In genomic region chr19:14411161-14411560, GRCh38 we compare ENCODE assay signal across 21 cellular contexts. TPM values are rescaled to one million over a fixed set of nuclear protein-coding genes. Genes with fewer than 3 reads are reported as not detected.
DNase-seq lines count a peak whose midpoint lies in the region; ATAC-seq lines count a peak whose summit lies in the region.
"Had no signal": no experiment of that assay in that cellular context is flagged by ENCODE, and none has a peak within 500 bp of the region (broad histone marks: within the 10 kb centered on the region; RNA-seq: fewer than 3 reads in every experiment).

No MANE protein-coding gene starts in this region.

- no peaks in the 10 kb centered on the region for H3K27me3 Mint-ChIP-seq in activated naive CD4-positive, alpha-beta T cell treated with anti-CD3 and anti-CD28 coated beads, Interleukin-2, amount 50 U/mL, for 24 hours
- H3K27me3 Mint-ChIP-seq in activated CD4-positive, alpha-beta memory T cell treated with anti-CD3 and anti-CD28 coated beads, Interleukin-2, amount 10 ng/mL, durations not matched to agents 7 days and 5 days: no peaks in the 10 kb centered on the region
- H3K27me3 Mint-ChIP-seq in effector memory CD8-positive, alpha-beta T cell: no peaks in the 10 kb centered on the region
- H3K27me3 Mint-ChIP-seq in stimulated activated naive CD8-positive, alpha-beta T cell treated with anti-CD3 and anti-CD28 coated beads, Interleukin-15, amount 100 ng/mL, for 72 hours: no peaks in the 10 kb centered on the region
- H3K27me3 Mint-ChIP-seq: T-cell had no signal

- ATAC-seq in effector memory CD8-positive, alpha-beta T cell (replicated peaks): no peak
- ATAC-seq in stimulated activated naive CD8-positive, alpha-beta T cell treated with anti-CD3 and anti-CD28 coated beads, Interleukin-15, amount 100 ng/mL, for 72 hours: no peak
- no peak for ATAC-seq in GM18867 (IDR thresholded peaks at IDR 0.05; ENCODE audit: unreplicated experiment)
- no peak for ATAC-seq in HG03442 (IDR thresholded peaks at IDR 0.05; ENCODE audit: unreplicated experiment)
- ATAC-seq: left lobe of liver, Right ventricle myocardium inferior, T-cell had no signal

- no peak for DNase-seq in activated naive CD4-positive, alpha-beta T cell treated with anti-CD3 and anti-CD28 coated beads, Interleukin-2, amount 50 U/mL, for 16 hours
- DNase-seq in activated CD4-positive, alpha-beta memory T cell treated with anti-CD3 and anti-CD28 coated beads, Interleukin-2, amount 10 ng/mL, durations not matched to agents 7 days and 5 days: no peak
- DNase-seq in effector memory CD8-positive, alpha-beta T cell: peak in 1 of 3 experiments; percentile 28
- DNase-seq in stimulated activated naive CD8-positive, alpha-beta T cell treated with anti-CD3 and anti-CD28 coated beads, Interleukin-15, amount 100 ng/mL, for 72 hours: no peak
- DNase-seq in OCI-M2 (lab: John Stamatoyannopoulos, UW; ENCODE audit: unreplicated experiment): no peak
- DNase-seq: activated CD4-positive, alpha-beta T cell treated with anti-CD3 and anti-CD28 coated beads, Interleukin-2, amount 50 U/mL, for 48 hours; cerebellar nuclear complex; COR-L47; effector CD8-positive, alpha-beta T cell; HFFc6; KBM-7; NCI-H1048; NCI-H526 treated with DMSO at 0.1 percent for 48 hours; nucleus accumbens; stimulated activated CD4-positive, alpha-beta T cell treated with anti-CD3 and anti-CD28 coated beads, Interleukin-12 subunit alpha, Interleukin-12 subunit beta, amount 100 ng/mL, for 4 hours had no signal

- CTCF ChIA-PET in activated CD4-positive, alpha-beta memory T cell treated with anti-CD3 and anti-CD28 coated beads, Interleukin-2, amount 10 ng/mL, durations not matched to agents 7 days and 5 days (lab: Charles Lee): interaction anchor here (1.3 to 1.5 kb wide), 2 partner anchors 49 to 274 kb away, joined by 4 to 5 read pairs; partner anchors contain the start of gene ASF1B

- H3K36me3 Mint-ChIP-seq in activated naive CD4-positive, alpha-beta T cell treated with anti-CD3 and anti-CD28 coated beads, Interleukin-2, amount 50 U/mL, for 24 hours: peaks cover 27% of the 10 kb centered on the region
- H3K36me3 Mint-ChIP-seq in activated CD4-positive, alpha-beta memory T cell treated with anti-CD3 and anti-CD28 coated beads, Interleukin-2, amount 10 ng/mL, durations not matched to agents 7 days and 5 days (ENCODE audit: low read depth): peaks cover 87% of the 10 kb centered on the region
- peaks cover 100% of the 10 kb centered on the region for H3K36me3 Mint-ChIP-seq in effector memory CD8-positive, alpha-beta T cell (ENCODE audit: insufficient read depth)

- POLR2A ChIA-PET in activated CD4-positive, alpha-beta memory T cell treated with anti-CD3 and anti-CD28 coated beads, Interleukin-2, amount 10 ng/mL, durations not matched to agents 7 days and 5 days (lab: Charles Lee): interaction anchor here (1.0 to 17.7 kb wide), 10 partner anchors 10 to 380 kb away, joined by 3 to 218 read pairs (median 6); partner anchors contain the start of genes ADGRE5, ASF1B and IL27RA

- no peaks in the 10 kb centered on the region for H3K9me3 Mint-ChIP-seq in activated naive CD4-positive, alpha-beta T cell treated with anti-CD3 and anti-CD28 coated beads, Interleukin-2, amount 50 U/mL, for 24 hours
- H3K9me3 Mint-ChIP-seq in activated CD4-positive, alpha-beta memory T cell treated with anti-CD3 and anti-CD28 coated beads, Interleukin-2, amount 10 ng/mL, durations not matched to agents 7 days and 5 days: no peaks in the 10 kb centered on the region
- H3K9me3 Mint-ChIP-seq in effector memory CD8-positive, alpha-beta T cell: no peaks in the 10 kb centered on the region
- H3K9me3 Mint-ChIP-seq in stimulated activated naive CD8-positive, alpha-beta T cell treated with anti-CD3 and anti-CD28 coated beads, Interleukin-15, amount 100 ng/mL, for 72 hours: no peaks in the 10 kb centered on the region
- H3K9me3 Mint-ChIP-seq: T-cell had no signal

- peak overlapping the region; percentile 80 for H3K27ac Mint-ChIP-seq in activated naive CD4-positive, alpha-beta T cell treated with anti-CD3 and anti-CD28 coated beads, Interleukin-2, amount 50 U/mL, for 24 hours
- H3K27ac Mint-ChIP-seq in activated CD4-positive, alpha-beta memory T cell treated with anti-CD3 and anti-CD28 coated beads, Interleukin-2, amount 10 ng/mL, durations not matched to agents 7 days and 5 days: peak overlapping the region; percentile 90
- peak overlapping the region; percentile 94 to 98 for H3K27ac Mint-ChIP-seq in effector memory CD8-positive, alpha-beta T cell
- peak overlapping the region; percentile 46 to 97 for H3K27ac Mint-ChIP-seq in stimulated activated naive CD8-positive, alpha-beta T cell treated with anti-CD3 and anti-CD28 coated beads, Interleukin-15, amount 100 ng/mL, for 72 hours

- H3K4me3 Mint-ChIP-seq in activated naive CD4-positive, alpha-beta T cell treated with anti-CD3 and anti-CD28 coated beads, Interleukin-2, amount 50 U/mL, for 24 hours: no peak overlapping the region
- H3K4me3 Mint-ChIP-seq in activated CD4-positive, alpha-beta memory T cell treated with anti-CD3 and anti-CD28 coated beads, Interleukin-2, amount 10 ng/mL, durations not matched to agents 7 days and 5 days: no peak overlapping the region
- peak overlapping the region; percentile 54 to 82 for H3K4me3 Mint-ChIP-seq in effector memory CD8-positive, alpha-beta T cell
- H3K4me3 Mint-ChIP-seq in stimulated activated naive CD8-positive, alpha-beta T cell treated with anti-CD3 and anti-CD28 coated beads, Interleukin-15, amount 100 ng/mL, for 72 hours: peak overlapping the region in 1 of 2 donors; percentile 55
- H3K4me3 Mint-ChIP-seq: HFFc6 had no signal

- H3K4me1 Mint-ChIP-seq in activated naive CD4-positive, alpha-beta T cell treated with anti-CD3 and anti-CD28 coated beads, Interleukin-2, amount 50 U/mL, for 24 hours: peaks cover 36% of the 10 kb centered on the region
- H3K4me1 Mint-ChIP-seq in activated CD4-positive, alpha-beta memory T cell treated with anti-CD3 and anti-CD28 coated beads, Interleukin-2, amount 10 ng/mL, durations not matched to agents 7 days and 5 days: peaks cover 81% of the 10 kb centered on the region
- H3K4me1 Mint-ChIP-seq in effector memory CD8-positive, alpha-beta T cell (ENCODE audit: low read depth in 2 of 2): peaks cover 55 to 75% of the 10 kb centered on the region in 2 donors
- peaks cover 93% of the 10 kb centered on the region for H3K4me1 Mint-ChIP-seq in stimulated activated naive CD8-positive, alpha-beta T cell treated with anti-CD3 and anti-CD28 coated beads, Interleukin-15, amount 100 ng/mL, for 72 hours

RNA-seq across cellular contexts. Expression of gene DDX39A, which starts 8.0 kb away (rescaled TPM):
- 100 to 1,000 TPM; 233 to 234 TPM for total RNA-seq in activated CD4-positive, alpha-beta memory T cell treated with anti-CD3 and anti-CD28 coated beads, Interleukin-2, amount 10 ng/mL, durations not matched to agents 7 days and 5 days

RNA-seq across cellular contexts. Expression of gene PKN1, which starts 21.9 kb away (rescaled TPM):
- 100 to 1,000 TPM; 219 to 232 TPM for total RNA-seq in activated CD4-positive, alpha-beta memory T cell treated with anti-CD3 and anti-CD28 coated beads, Interleukin-2, amount 10 ng/mL, durations not matched to agents 7 days and 5 days

RNA-seq across cellular contexts. Expression of gene ADGRE5, which starts 29.9 kb away (rescaled TPM):
- total RNA-seq in activated CD4-positive, alpha-beta memory T cell treated with anti-CD3 and anti-CD28 coated beads, Interleukin-2, amount 10 ng/mL, durations not matched to agents 7 days and 5 days: 100 to 1,000 TPM; 293 to 299 TPM

Comparison
In these comparisons a context has a peak if more than half of its experiments do, and no peak if none do; other contexts are left out.
1. H3K4me3 Mint-ChIP-seq: peak in effector memory CD8-positive, alpha-beta T cell (2 of 2); none in activated naive CD4-positive, alpha-beta T cell treated with anti-CD3 and anti-CD28 coated beads, Interleukin-2, amount 50 U/mL, for 24 hours (single experiment) and activated CD4-positive, alpha-beta memory T cell treated with anti-CD3 and anti-CD28 coated beads, Interleukin-2, amount 10 ng/mL, durations not matched to agents 7 days and 5 days (single experiment).
2. Peak in every context shown above with its lines, with median percentiles within 50 percentile points of each other: H3K27ac Mint-ChIP-seq.